1 cellular context compared by ENCODE assay signal in the genomic region with DNA sequence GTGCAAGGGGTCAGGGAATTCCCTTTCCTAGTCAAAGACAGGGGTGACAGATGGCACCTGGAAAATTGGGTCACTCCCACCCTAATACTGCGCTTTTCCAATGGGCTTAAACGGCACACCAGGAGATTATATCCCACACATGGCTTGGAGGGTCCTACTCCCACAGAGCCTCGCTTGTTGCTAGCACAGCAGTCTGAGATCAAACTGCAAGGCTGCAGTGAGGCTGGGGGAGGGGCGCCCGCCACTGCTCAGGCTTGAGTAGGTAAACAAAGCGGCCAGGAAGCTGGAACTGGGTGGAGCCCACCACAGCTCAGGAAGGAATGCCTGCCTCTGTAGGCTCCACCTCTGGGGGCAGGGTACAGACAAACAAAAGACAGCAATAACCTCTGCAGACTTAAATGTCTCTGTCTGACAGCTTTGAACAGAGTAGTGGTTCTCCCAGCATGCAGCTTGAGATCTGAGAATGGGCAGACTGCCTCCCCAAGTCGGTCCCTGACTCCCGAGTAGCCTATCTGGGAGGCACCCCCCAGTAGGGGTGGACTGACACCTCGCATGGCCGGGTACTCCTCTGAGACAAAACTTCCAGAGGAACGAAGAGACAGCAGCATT.
TF ChIP-seq lines count a peak whose summit lies in the region.

No MANE protein-coding gene starts in this region.

TF ChIP-seq in HepG2, 621 proteins besides CTCF, POLR2A, EP300 and RAD21 (continued from another document):
- TF ChIP-seq, protein P1, sequence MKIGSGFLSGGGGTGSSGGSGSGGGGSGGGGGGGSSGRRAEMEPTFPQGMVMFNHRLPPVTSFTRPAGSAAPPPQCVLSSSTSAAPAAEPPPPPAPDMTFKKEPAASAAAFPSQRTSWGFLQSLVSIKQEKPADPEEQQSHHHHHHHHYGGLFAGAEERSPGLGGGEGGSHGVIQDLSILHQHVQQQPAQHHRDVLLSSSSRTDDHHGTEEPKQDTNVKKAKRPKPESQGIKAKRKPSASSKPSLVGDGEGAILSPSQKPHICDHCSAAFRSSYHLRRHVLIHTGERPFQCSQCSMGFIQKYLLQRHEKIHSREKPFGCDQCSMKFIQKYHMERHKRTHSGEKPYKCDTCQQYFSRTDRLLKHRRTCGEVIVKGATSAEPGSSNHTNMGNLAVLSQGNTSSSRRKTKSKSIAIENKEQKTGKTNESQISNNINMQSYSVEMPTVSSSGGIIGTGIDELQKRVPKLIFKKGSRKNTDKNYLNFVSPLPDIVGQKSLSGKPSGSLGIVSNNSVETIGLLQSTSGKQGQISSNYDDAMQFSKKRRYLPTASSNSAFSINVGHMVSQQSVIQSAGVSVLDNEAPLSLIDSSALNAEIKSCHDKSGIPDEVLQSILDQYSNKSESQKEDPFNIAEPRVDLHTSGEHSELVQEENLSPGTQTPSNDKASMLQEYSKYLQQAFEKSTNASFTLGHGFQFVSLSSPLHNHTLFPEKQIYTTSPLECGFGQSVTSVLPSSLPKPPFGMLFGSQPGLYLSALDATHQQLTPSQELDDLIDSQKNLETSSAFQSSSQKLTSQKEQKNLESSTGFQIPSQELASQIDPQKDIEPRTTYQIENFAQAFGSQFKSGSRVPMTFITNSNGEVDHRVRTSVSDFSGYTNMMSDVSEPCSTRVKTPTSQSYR (CRISPR knock-in tag; IDR thresholded peaks at IDR 0.05; ENCODE audit: borderline replicate concordance): peak; percentile 96
- 0 out of 2 replicates have a peak, but pooled peaks have one; percentile 39 for TF ChIP-seq ZNF792 (CRISPR knock-in tag; IDR thresholded peaks at IDR 0.05)
- TF ChIP-seq HDAC1 (CRISPR knock-in tag; IDR thresholded peaks at IDR 0.05): peak; percentile 37; the same call in 1 of the 2 replicates
- TF ChIP-seq ZNF143 (CRISPR knock-in tag; IDR thresholded peaks at IDR 0.05): peak; percentile 18; the same call in 1 of the 2 replicates
- TF ChIP-seq RFXAP (CRISPR knock-in tag; IDR thresholded peaks at IDR 0.05; ENCODE audit: borderline replicate concordance): 0 out of 2 replicates have a peak, but pooled peaks have one; percentile 40
